Comparison of ENCODE assay signal across 8 cellular contexts in the genomic region with DNA sequence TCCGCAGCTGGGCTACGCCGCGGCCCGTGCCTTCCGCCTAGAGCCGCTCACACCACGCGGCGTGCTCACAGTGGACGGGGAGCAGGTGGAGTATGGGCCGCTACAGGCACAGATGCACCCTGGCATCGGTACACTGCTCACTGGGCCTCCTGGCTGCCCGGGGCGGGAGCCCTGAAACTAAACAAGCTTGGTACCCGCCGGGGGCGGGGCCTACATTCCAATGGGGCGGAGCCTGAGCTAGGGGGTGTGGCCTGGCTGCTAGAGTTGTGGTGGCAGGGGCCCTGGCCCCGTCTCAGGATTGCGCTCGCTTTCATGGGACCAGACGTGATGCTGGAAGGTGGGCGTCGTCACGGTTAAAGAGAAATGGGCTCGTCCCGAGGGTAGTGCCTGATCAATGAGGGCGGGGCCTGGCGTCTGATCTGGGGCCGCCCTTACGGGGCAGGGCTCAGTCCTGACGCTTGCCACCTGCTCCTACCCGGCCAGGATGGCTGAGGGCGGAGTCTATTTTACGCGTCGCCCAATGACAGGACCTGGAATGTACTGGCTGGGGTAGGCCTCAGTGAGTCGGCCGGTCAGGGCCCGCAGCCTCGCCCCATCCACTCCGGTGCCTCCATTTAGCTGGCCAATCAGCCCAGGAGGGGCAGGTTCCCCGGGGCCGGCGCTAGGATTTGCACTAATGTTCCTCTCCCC. TPM values are rescaled to one million over a fixed set of nuclear protein-coding genes. Genes with fewer than 3 reads are reported as not detected.
DNase-seq lines count a peak whose midpoint lies in the region; ATAC-seq, FAIRE-seq and TF ChIP-seq lines count a peak whose summit lies in the region.

No MANE protein-coding gene starts in this region.

- POLR2A ChIA-PET in Panc1 (lab: Charles Lee): interaction anchor here (0.9 kb wide), 1 partner anchor 10 kb away, joined by 3 read pairs; no protein-coding TSS in a partner anchor

- in situ Hi-C loops in Panc1 (cut with HindIII; ENCODE audit: low pct_unique_long_range_greater_than_20kb, low sequenced_read_pairs): no loop called here

- H3K27me3 ChIP-seq in Panc1 (ENCODE audit: control insufficient read depth, insufficient read depth, low read length) (no peaks in the 10 kb centered on the region), pancreas (no peaks in the 10 kb centered on the region)

- H3K4me3 ChIP-seq in Panc1 (ENCODE audit: low read depth in 2 of 2, low read length in 2 of 2) (no peak overlapping the region), fibroblast of the aortic adventitia (ENCODE audit: low read depth, low read length) (no peak overlapping the region), pancreas (no peak overlapping the region)

- no peaks in the 10 kb centered on the region for H3K36me3 ChIP-seq in Panc1 (ENCODE audit: control insufficient read depth, insufficient read depth, low read length)
- peaks cover 0 to 11% (median 0%) of the 10 kb centered on the region in 3 donors for H3K36me3 ChIP-seq in pancreas

- CTCF ChIA-PET in Panc1 (lab: Charles Lee): no interaction called here

- no TSS peak for BruUV-seq in Panc1 (replicated peaks; lab: Mats Ljungman, UMichigan)

- 80 to 83% methylated on average over 45 to 46 of the region's 46 CpGs for WGBS in pancreas, 2 donors

- TF ChIP-seq CTCF in Panc1 (IDR thresholded peaks at IDR 0.05): no peak
- no peak for TF ChIP-seq CTCF in fibroblast of the aortic adventitia (IDR thresholded peaks at IDR 0.05; ENCODE audit: insufficient read depth, low read length)
- TF ChIP-seq CTCF in pancreas (IDR thresholded peaks at IDR 0.05): no peak

- DNase-seq in DMS53 (lab: John Stamatoyannopoulos, UW): peak; percentile 98
- no peak for DNase-seq in Panc1 (ENCODE audit: low read depth, low spot score)
- DNase-seq in fibroblast of the aortic adventitia (ENCODE audit: low read depth): peak; percentile 66
- peak in 4 of 6 donors; percentile 48 to 82 (median 64) for DNase-seq in pancreas
- DNase-seq in NCI-H345 treated with DMSO at 0.1 percent for 48 hours (lab: John Stamatoyannopoulos, UW; ENCODE audit: unreplicated experiment): no peak

- peak; percentile 31 for ATAC-seq in Panc1
- no peak for ATAC-seq in pancreas
- no peak for ATAC-seq in HG03571 (IDR thresholded peaks at IDR 0.05; ENCODE audit: unreplicated experiment)
- ATAC-seq in HG02759 (IDR thresholded peaks at IDR 0.05; ENCODE audit: unreplicated experiment): no peak
- ATAC-seq in HG03521 (IDR thresholded peaks at IDR 0.05; ENCODE audit: unreplicated experiment): no peak

- H3K27ac ChIP-seq in Panc1 (ENCODE audit: low read length): no peak overlapping the region
- H3K27ac ChIP-seq in pancreas: no peak overlapping the region

- peaks cover 18% of the 10 kb centered on the region for H3K4me1 ChIP-seq in Panc1 (ENCODE audit: control insufficient read depth, insufficient read depth, low read length)
- peaks cover 11 to 16% (median 14%) of the 10 kb centered on the region in 3 donors for H3K4me1 ChIP-seq in pancreas

- H3K9me3 ChIP-seq in Panc1 (ENCODE audit: control insufficient read depth, insufficient read depth, low read depth, low read length) (no peaks in the 10 kb centered on the region), pancreas (no peaks in the 10 kb centered on the region)

- no peak for FAIRE-seq in pancreas (lab: Jason Lieb, UNC)

- intact Hi-C loops in Panc1 (cut with micrococcal nuclease; ENCODE audit: unreplicated experiment) (no loop called here), pancreas (cut with DNase I) (no loop called here)

RNA-seq across cellular contexts. Expression of a gene that starts 7.4 kb away (rescaled TPM):
- total RNA-seq in Panc1 (2021; ENCODE audit: unreplicated experiment) (7.4 TPM), fibroblast of the aortic adventitia (ENCODE audit: low replicate concordance) (20.9 and 48.8 TPM in 2 replicates), pancreas (1 to 10 TPM; 3.3 to 8.3 (median 6.5) TPM)
- polyA plus RNA-seq in Panc1 (2012; ENCODE audit: insufficient read length): 10.4 TPM
- polyA plus RNA-seq in pancreas: 10 to 100 TPM in 1 of 2 donors, 1 to 10 TPM in 1; 4.7 to 11.4 TPM

RNA-seq across cellular contexts. Expression of a gene that starts 10.4 kb away (rescaled TPM):
- 19.5 TPM for total RNA-seq in Panc1 (2021; ENCODE audit: unreplicated experiment)
- 20.0 TPM for polyA plus RNA-seq in Panc1 (2012; ENCODE audit: insufficient read length)
- 10.9 and 16.3 TPM in 2 replicates for total RNA-seq in fibroblast of the aortic adventitia (ENCODE audit: low replicate concordance)
- 10 to 100 TPM in 1 of 6 donors, 1 to 10 TPM in 5; 4.3 to 11.0 (median 6.6) TPM for total RNA-seq in pancreas
- 10 to 100 TPM; 15.9 to 24.0 TPM for polyA plus RNA-seq in pancreas

RNA-seq across cellular contexts. Expression of a gene that starts 10.8 kb away (rescaled TPM):
- total RNA-seq in Panc1 (2021; ENCODE audit: unreplicated experiment) (670 TPM), fibroblast of the aortic adventitia (ENCODE audit: low replicate concordance) (1,782 and 2,036 TPM in 2 replicates), pancreas (1,000 to 10,000 TPM in 4 of 6 donors, 100 to 1,000 TPM in 2; 881 to 1,605 (median 1,071) TPM)
- polyA plus RNA-seq in Panc1 (2012; ENCODE audit: insufficient read length): 1,127 TPM
- 1,000 to 10,000 TPM; 1,358 to 2,344 TPM for polyA plus RNA-seq in pancreas

RNA-seq across cellular contexts. Expression of a gene that starts 14.9 kb away (rescaled TPM):
- 1.0 TPM for total RNA-seq in Panc1 (2021; ENCODE audit: unreplicated experiment)
- polyA plus RNA-seq in Panc1 (2012; ENCODE audit: insufficient read length): not detected
- total RNA-seq in fibroblast of the aortic adventitia (ENCODE audit: low replicate concordance): 0.18 TPM in 1 of 2 replicates, not detected in the other
- 1 to 10 TPM; 1.2 to 2.9 (median 2.6) TPM for total RNA-seq in pancreas
- polyA plus RNA-seq in pancreas: 1 to 10 TPM; 1.8 to 3.4 TPM

RNA-seq across cellular contexts. Expression of a gene that starts 16.2 kb away (rescaled TPM):
- total RNA-seq in Panc1 (2021; ENCODE audit: unreplicated experiment): 12.6 TPM
- 18.7 TPM for polyA plus RNA-seq in Panc1 (2012; ENCODE audit: insufficient read length)
- 2.3 and 14.5 TPM in 2 replicates for total RNA-seq in fibroblast of the aortic adventitia (ENCODE audit: low replicate concordance)
- 1 to 10 TPM; 2.6 to 6.2 (median 4.5) TPM for total RNA-seq in pancreas
- 10 to 100 TPM; 10.2 to 15.2 TPM for polyA plus RNA-seq in pancreas

Comparison
In these comparisons a context has a peak if more than half of its experiments do, and no peak if none do; other contexts are left out.
1. DNase-seq: peak in DMS53 (single experiment), fibroblast of the aortic adventitia (single experiment) and pancreas (4 of 6); none in Panc1 (single experiment) and NCI-H345 treated with DMSO at 0.1 percent for 48 hours (single experiment).